ENCODE assay signal across 30 cellular contexts in genomic region chr11:71190551-71190950, GRCh38.
"Had no signal": no experiment of that assay in that cellular context is flagged by ENCODE, and none has a peak within 500 bp of the region (broad histone marks: within the 10 kb centered on the region; RNA-seq: fewer than 3 reads in every experiment).

No MANE protein-coding gene starts in this region.

- H3K9me3 Mint-ChIP-seq: dendritic cell treated with granulocyte-macrophage colony-stimulating factor and Interleukin-4, amounts not matched to agents 40 ng/mL and 50 ng/mL, for 4 days; endodermal cell; immature natural killer cell; naive thymus-derived CD8-positive, alpha-beta T cell; neural crest cell; stimulated activated naive CD8-positive, alpha-beta T cell treated with anti-CD3 and anti-CD28 coated beads, Interleukin-15, amount 100 ng/mL, for 72 hours had no signal

- H3K4me3 ChIP-seq: colonic mucosa, left ventricle myocardium inferior, lower lobe of right lung, prostate gland, suprapubic skin, transverse colon, vagina had no signal

- H3K27ac ChIP-seq: colonic mucosa, epithelial cell of prostate, foreskin keratinocyte, left ventricle myocardium inferior, lower lobe of right lung, neutrophil, parathyroid adenoma, prostate gland, suprapubic skin, transverse colon, vagina had no signal

- H3K27me3 Mint-ChIP-seq: dendritic cell treated with granulocyte-macrophage colony-stimulating factor and Interleukin-4, amounts not matched to agents 40 ng/mL and 50 ng/mL, for 4 days; stimulated activated naive CD8-positive, alpha-beta T cell treated with anti-CD3 and anti-CD28 coated beads, Interleukin-15, amount 100 ng/mL, for 72 hours had no signal

- H3K27me3 ChIP-seq: colonic mucosa, foreskin keratinocyte, neutrophil, transverse colon, vagina had no signal

- H3K27ac Mint-ChIP-seq: dendritic cell treated with granulocyte-macrophage colony-stimulating factor and Interleukin-4, amounts not matched to agents 40 ng/mL and 50 ng/mL, for 4 days; endodermal cell; immature natural killer cell; naive thymus-derived CD8-positive, alpha-beta T cell; stimulated activated naive CD8-positive, alpha-beta T cell treated with anti-CD3 and anti-CD28 coated beads, Interleukin-15, amount 100 ng/mL, for 72 hours had no signal

- H3K4me1 Mint-ChIP-seq: immature natural killer cell; naive thymus-derived CD8-positive, alpha-beta T cell; neural crest cell; stimulated activated naive CD8-positive, alpha-beta T cell treated with anti-CD3 and anti-CD28 coated beads, Interleukin-15, amount 100 ng/mL, for 72 hours had no signal

- H3K9me3 ChIP-seq: colonic mucosa, left ventricle myocardium inferior, lower lobe of right lung, neutrophil, prostate gland, suprapubic skin, transverse colon, vagina had no signal

- DNase-seq: cerebellar nuclear complex; colonic mucosa; effector CD8-positive, alpha-beta T cell; endodermal cell; foreskin keratinocyte; hypothalamus; immature natural killer cell; kidney glomerular epithelial cell; left ventricle myocardium inferior; lower lobe of right lung; right cardiac atrium; small intestine; stimulated activated CD4-positive, alpha-beta T cell treated with anti-CD3 and anti-CD28 coated beads, Interleukin-12 subunit alpha, Interleukin-12 subunit beta, amount 100 ng/mL, for 4 hours; stimulated activated CD4-positive, alpha-beta T cell treated with anti-CD3 and anti-CD28 coated beads, Interleukin-1b, Interleukin-23, amount 100 ng/mL, for 48 hours; stimulated activated CD4-positive, alpha-beta T cell treated with anti-CD3 and anti-CD28 coated beads, Interleukin-4, amount 100 ng/mL, for 1 hour; stimulated activated CD8-positive, alpha-beta memory T cell treated with anti-CD3 and anti-CD28 coated beads, Interleukin-4, amount 100 ng/mL, for 48 hours; stimulated activated naive CD4-positive, alpha-beta T cell; stimulated activated naive CD8-positive, alpha-beta T cell treated with anti-CD3 and anti-CD28 coated beads, Interleukin-15, amount 100 ng/mL, for 72 hours; transverse colon had no signal

- H3K36me3 Mint-ChIP-seq: immature natural killer cell; naive thymus-derived CD8-positive, alpha-beta T cell had no signal

- ATAC-seq: esophagus mucosa; foreskin keratinocyte; left colon; lower lobe of right lung; naive thymus-derived CD8-positive, alpha-beta T cell; right cardiac atrium; stimulated activated naive CD8-positive, alpha-beta T cell treated with anti-CD3 and anti-CD28 coated beads, Interleukin-15, amount 100 ng/mL, for 72 hours had no signal

- H3K4me1 ChIP-seq: foreskin keratinocyte, left ventricle myocardium inferior, lower lobe of right lung, parathyroid adenoma, prostate gland, suprapubic skin, vagina had no signal

- H3K4me3 Mint-ChIP-seq: dendritic cell treated with granulocyte-macrophage colony-stimulating factor and Interleukin-4, amounts not matched to agents 40 ng/mL and 50 ng/mL, for 4 days; endodermal cell; immature natural killer cell; naive thymus-derived CD8-positive, alpha-beta T cell; neural crest cell; stimulated activated naive CD8-positive, alpha-beta T cell treated with anti-CD3 and anti-CD28 coated beads, Interleukin-15, amount 100 ng/mL, for 72 hours had no signal

- H3K36me3 ChIP-seq: colonic mucosa, left ventricle myocardium inferior, lower lobe of right lung, neutrophil, prostate gland, suprapubic skin, transverse colon, vagina had no signal
